In genomic region chr15:86009727-86010126, GRCh38 we compare ENCODE assay signal across 20 cellular contexts.
DNase-seq lines count a peak whose midpoint lies in the region; ATAC-seq, FAIRE-seq and TF ChIP-seq lines count a peak whose summit lies in the region.
"Had no signal": no experiment of that assay in that cellular context is flagged by ENCODE, and none has a peak within 500 bp of the region (broad histone marks: within the 10 kb centered on the region; RNA-seq: fewer than 3 reads in every experiment).

No MANE protein-coding gene starts in this region.

- ATAC-seq in activated B cell treated with CpG ODN at 0.5 μM for 24 hours (ENCODE audit: low read depth) (peak; percentile 45), sciatic nerve (no peak)
- ATAC-seq in stimulated activated naive B cell treated with anti-CD40 and anti-IgM and Interleukin-4, amounts not matched to agents 10 μg/mL and 1 μg/mL and 100 μg/mL, for 72 hours (replicated peaks): peak; percentile 96 to 97
- ATAC-seq: CD8-positive, alpha-beta T cell; T-cell had no signal

- no peak overlapping the region for H3K27ac Mint-ChIP-seq in activated B cell treated with CpG ODN at 0.5 μM for 24 hours
- no peak overlapping the region for H3K27ac Mint-ChIP-seq in stimulated activated naive B cell treated with anti-CD40 and anti-IgM and Interleukin-4, amounts not matched to agents 10 μg/mL and 1 μg/mL and 100 μg/mL, for 72 hours
- H3K27ac Mint-ChIP-seq: CD8-positive, alpha-beta T cell; T-cell; T-helper 2 cell treated with Interferon-gamma antibody and Interleukin-4, amounts not matched to agents 5 μg/mL and 100 μg/mL, for 36 hours had no signal

- CTCF ChIA-PET in activated B cell treated with CpG ODN at 0.5 μM for 24 hours (lab: Charles Lee): no interaction called here

- H3K4me1 Mint-ChIP-seq in activated B cell treated with CpG ODN at 0.5 μM for 24 hours: no peaks in the 10 kb centered on the region
- peaks cover 0 to 10% of the 10 kb centered on the region in 2 donors for H3K4me1 Mint-ChIP-seq in stimulated activated naive B cell treated with anti-CD40 and anti-IgM and Interleukin-4, amounts not matched to agents 10 μg/mL and 1 μg/mL and 100 μg/mL, for 72 hours

- DNase-seq in GM12891 (ENCODE audit: insufficient read length, low spot score) (no peak), NB4 (ENCODE audit: low read depth) (peak; percentile 21), activated B cell treated with CpG ODN at 0.5 μM for 24 hours (no peak), mesenteric fat pad (ENCODE audit: low spot score) (no peak), SW480 (ENCODE audit: low spot score) (no peak), sciatic nerve (ENCODE audit: low spot score) (no peak)
- DNase-seq in stimulated activated naive B cell treated with anti-CD40 and anti-IgM and Interleukin-4, amounts not matched to agents 10 μg/mL and 1 μg/mL and 100 μg/mL, for 72 hours: peak; percentile 26
- DNase-seq: CD8-positive, alpha-beta T cell; DMS153; MG63; NCI-H1105; NCI-H146; NCI-H2029; NCI-H524 treated with DMSO at 0.1 percent for 48 hours; SHP77 treated with DMSO at 0.1 percent for 48 hours; T-cell had no signal

- no peaks in the 10 kb centered on the region for H3K36me3 Mint-ChIP-seq in activated B cell treated with CpG ODN at 0.5 μM for 24 hours (ENCODE audit: low read depth)
- no peaks in the 10 kb centered on the region for H3K36me3 Mint-ChIP-seq in stimulated activated naive B cell treated with anti-CD40 and anti-IgM and Interleukin-4, amounts not matched to agents 10 μg/mL and 1 μg/mL and 100 μg/mL, for 72 hours
- H3K36me3 Mint-ChIP-seq: CD8-positive, alpha-beta T cell; T-cell had no signal

- H3K9me3 Mint-ChIP-seq in activated B cell treated with CpG ODN at 0.5 μM for 24 hours: no peaks in the 10 kb centered on the region
- H3K9me3 Mint-ChIP-seq in stimulated activated naive B cell treated with anti-CD40 and anti-IgM and Interleukin-4, amounts not matched to agents 10 μg/mL and 1 μg/mL and 100 μg/mL, for 72 hours: no peaks in the 10 kb centered on the region
- H3K9me3 Mint-ChIP-seq: CD8-positive, alpha-beta T cell; T-cell; T-helper 2 cell treated with Interferon-gamma antibody and Interleukin-4, amounts not matched to agents 5 μg/mL and 100 μg/mL, for 36 hours had no signal

- FAIRE-seq in GM12891 (lab: Jason Lieb, UNC): no peak
- FAIRE-seq: GM18507, H54 had no signal

- intact Hi-C loops in activated B cell treated with CpG ODN at 0.5 μM for 24 hours (cut with micrococcal nuclease): no loop called here
- intact Hi-C loops in sciatic nerve (cut with DNase I): no loop called here

- TF ChIP-seq CTCF in NB4 (IDR thresholded peaks at IDR 0.05; ENCODE audit: low read depth, low read length) (no peak), activated B cell treated with CpG ODN at 0.5 μM for 24 hours (IDR thresholded peaks at IDR 0.05) (no peak)

- POLR2A ChIA-PET in activated B cell treated with CpG ODN at 0.5 μM for 24 hours (lab: Charles Lee): no interaction called here

- H3K4me3 Mint-ChIP-seq in activated B cell treated with CpG ODN at 0.5 μM for 24 hours: no peak overlapping the region
- no peak overlapping the region for H3K4me3 Mint-ChIP-seq in stimulated activated naive B cell treated with anti-CD40 and anti-IgM and Interleukin-4, amounts not matched to agents 10 μg/mL and 1 μg/mL and 100 μg/mL, for 72 hours
- H3K4me3 Mint-ChIP-seq: CD8-positive, alpha-beta T cell; T-cell; T-helper 2 cell treated with Interferon-gamma antibody and Interleukin-4, amounts not matched to agents 5 μg/mL and 100 μg/mL, for 36 hours had no signal

- H3K27me3 Mint-ChIP-seq in activated B cell treated with CpG ODN at 0.5 μM for 24 hours: no peaks in the 10 kb centered on the region
- no peaks in the 10 kb centered on the region for H3K27me3 Mint-ChIP-seq in stimulated activated naive B cell treated with anti-CD40 and anti-IgM and Interleukin-4, amounts not matched to agents 10 μg/mL and 1 μg/mL and 100 μg/mL, for 72 hours

- H3K4me3 ChIP-seq in NB4 (ENCODE audit: low read depth, low read length): no peak overlapping the region
- H3K4me3 ChIP-seq: MG63, SK-N-MC had no signal

- no peak for TF ChIP-seq POLR2A in GM12891 (IDR thresholded peaks at IDR 0.05; ENCODE audit: low read depth, low read length)
- no peak for TF ChIP-seq POLR2A in NB4 (IDR thresholded peaks at IDR 0.05; ENCODE audit: extremely low read depth, insufficient read length)

TF ChIP-seq in GM12891, 5 proteins besides CTCF, POLR2A, EP300 and RAD21:
- TF ChIP-seq POU2F2 (IDR thresholded peaks at IDR 0.05; ENCODE audit: low read depth, low read length) (no peak), SPI1 (IDR thresholded peaks at IDR 0.05; ENCODE audit: low read depth, low read length) (peak; percentile 66)

Comparison
In these comparisons a context has a peak if more than half of its experiments do, and no peak if none do; other contexts are left out.
1. DNase-seq: peak in NB4 (single experiment) and stimulated activated naive B cell treated with anti-CD40 and anti-IgM and Interleukin-4, amounts not matched to agents 10 μg/mL and 1 μg/mL and 100 μg/mL, for 72 hours (single experiment); none in GM12891 (single experiment), activated B cell treated with CpG ODN at 0.5 μM for 24 hours (single experiment), mesenteric fat pad (single experiment), SW480 (single experiment) and sciatic nerve (single experiment).